ENCODE assay signal across 1 cellular context in genomic region chr7:155463114-155463811, GRCh38.
TF ChIP-seq lines count a peak whose summit lies in the region.

No MANE protein-coding gene starts in this region.

TF ChIP-seq in HEK293, 187 proteins besides CTCF, POLR2A, EP300 and RAD21 (continued from another document):
- TF ChIP-seq ZBTB6 (tag by site-specific recombination; IDR thresholded peaks at IDR 0.05) (peak; percentile 41; the same call in 1 of the 2 replicates), PRDM2 (tag by site-specific recombination; IDR thresholded peaks at IDR 0.05; ENCODE audit: borderline replicate concordance) (no peak), ZNF155 (tag by site-specific recombination; IDR thresholded peaks at IDR 0.05) (no peak), ZNF280C (tag by site-specific recombination; IDR thresholded peaks at IDR 0.05) (no peak), ZNF654 (tag by site-specific recombination; IDR thresholded peaks at IDR 0.05; ENCODE audit: low read depth) (no peak), GLI4 (tag by site-specific recombination; IDR thresholded peaks at IDR 0.05) (no peak), KLF1 (tag by site-specific recombination; IDR thresholded peaks at IDR 0.05) (no peak)
